In genomic region chr17:6713130-6713917, GRCh38 we compare ENCODE assay signal across 9 cellular contexts. TPM values are rescaled to one million over a fixed set of nuclear protein-coding genes. Genes with fewer than 3 reads are reported as not detected.
DNase-seq lines count a peak whose midpoint lies in the region; ATAC-seq and TF ChIP-seq lines count a peak whose summit lies in the region.
"Had no signal": no experiment of that assay in that cellular context is flagged by ENCODE, and none has a peak within 500 bp of the region (broad histone marks: within the 10 kb centered on the region; RNA-seq: fewer than 3 reads in every experiment).

Gene SLC13A5 (minus strand): TSS chr17:6713369. CDS start chr17:6713333, 36 bp downstream.

- H3K9me3 Mint-ChIP-seq in stimulated activated naive B cell treated with anti-CD40 and anti-IgM and Interleukin-4, amounts not matched to agents 10 μg/mL and 1 μg/mL and 100 μg/mL, for 72 hours, result peaks cover 3 to 7% of the 10 kb centered on the region in 2 donors
- H3K9me3 Mint-ChIP-seq in activated T-helper 2 cell treated with anti-CD3 and anti-CD28 coated beads, Interferon-gamma antibody, Interleukin-2, Interleukin-4, amounts not matched to agents 10 μg/mL and 5 μg/mL and 100 μg/mL, durations not matched to agents 14 hours and 24 hours and 36 hours, result no peaks in the 10 kb centered on the region

- peak; percentile 41 for TF ChIP-seq CTCF in AG04450 (IDR thresholded peaks at IDR 0.05; ENCODE audit: low read depth, low read length)

- no peaks in the 10 kb centered on the region for H4K20me1 ChIP-seq in GM23248 (ENCODE audit: insufficient read depth)

- POLR2A ChIA-PET in AG04450 (lab: Yijun Ruan, JAX), result no interaction called here

- intact Hi-C loops in activated T-helper 2 cell treated with anti-CD3 and anti-CD28 coated beads, Interferon-gamma antibody, Interleukin-2, Interleukin-4, amounts not matched to agents 10 μg/mL and 5 μg/mL and 100 μg/mL, durations not matched to agents 14 hours and 24 hours and 36 hours (cut with micrococcal nuclease), result no loop called here

- CTCF ChIA-PET in AG04450 (lab: Charles Lee), result no interaction called here

- peaks cover 2 to 3% of the 10 kb centered on the region in 2 donors for H3K36me3 Mint-ChIP-seq in stimulated activated naive B cell treated with anti-CD40 and anti-IgM and Interleukin-4, amounts not matched to agents 10 μg/mL and 1 μg/mL and 100 μg/mL, for 72 hours
- no peaks in the 10 kb centered on the region for H3K36me3 Mint-ChIP-seq in activated T-helper 2 cell treated with anti-CD3 and anti-CD28 coated beads, Interferon-gamma antibody, Interleukin-2, Interleukin-4, amounts not matched to agents 10 μg/mL and 5 μg/mL and 100 μg/mL, durations not matched to agents 14 hours and 24 hours and 36 hours (ENCODE audit: low read depth)

- H3K27me3 ChIP-seq in AG04450 (ENCODE audit: control insufficient read depth, insufficient read depth, low read length), result peaks cover 39% of the 10 kb centered on the region
- peaks cover 31% of the 10 kb centered on the region for H3K27me3 ChIP-seq in GM23248 (replicated peaks; ENCODE audit: insufficient read depth)
- peaks cover 46% of the 10 kb centered on the region for H3K27me3 ChIP-seq in adipocyte (replicated peaks; ENCODE audit: control insufficient read depth, insufficient read depth, low read length)

- H3K9me3 ChIP-seq in AG04450 (ENCODE audit: control insufficient read depth, insufficient read depth, low read length) (peaks cover 9% of the 10 kb centered on the region), GM23248 (ENCODE audit: low read depth) (no peaks in the 10 kb centered on the region), adipocyte (ENCODE audit: control insufficient read depth, low read length) (peaks cover 13% of the 10 kb centered on the region)

- peak within 1 kb of the TSS; percentile 79 to 80 for H3K4me3 Mint-ChIP-seq in stimulated activated naive B cell treated with anti-CD40 and anti-IgM and Interleukin-4, amounts not matched to agents 10 μg/mL and 1 μg/mL and 100 μg/mL, for 72 hours
- H3K4me3 Mint-ChIP-seq in activated T-helper 2 cell treated with anti-CD3 and anti-CD28 coated beads, Interferon-gamma antibody, Interleukin-2, Interleukin-4, amounts not matched to agents 10 μg/mL and 5 μg/mL and 100 μg/mL, durations not matched to agents 14 hours and 24 hours and 36 hours (ENCODE audit: low read depth), result no peak within 1 kb of the TSS

- H3K4me1 Mint-ChIP-seq in stimulated activated naive B cell treated with anti-CD40 and anti-IgM and Interleukin-4, amounts not matched to agents 10 μg/mL and 1 μg/mL and 100 μg/mL, for 72 hours, result peaks cover 20 to 26% of the 10 kb centered on the region in 2 donors
- H3K4me1 Mint-ChIP-seq in activated T-helper 2 cell treated with anti-CD3 and anti-CD28 coated beads, Interferon-gamma antibody, Interleukin-2, Interleukin-4, amounts not matched to agents 10 μg/mL and 5 μg/mL and 100 μg/mL, durations not matched to agents 14 hours and 24 hours and 36 hours (ENCODE audit: low read depth), result peaks cover 2% of the 10 kb centered on the region

- H3K27ac Mint-ChIP-seq in stimulated activated naive B cell treated with anti-CD40 and anti-IgM and Interleukin-4, amounts not matched to agents 10 μg/mL and 1 μg/mL and 100 μg/mL, for 72 hours, result no peak within 1 kb of the TSS
- no peak within 1 kb of the TSS for H3K27ac Mint-ChIP-seq in activated T-helper 2 cell treated with anti-CD3 and anti-CD28 coated beads, Interferon-gamma antibody, Interleukin-2, Interleukin-4, amounts not matched to agents 10 μg/mL and 5 μg/mL and 100 μg/mL, durations not matched to agents 14 hours and 24 hours and 36 hours

- H3K9ac ChIP-seq in GM23248, result no peak within 1 kb of the TSS
- H3K9ac ChIP-seq in adipocyte (ENCODE audit: low read length), result no peak within 1 kb of the TSS

- no peaks in the 10 kb centered on the region for H3K79me2 ChIP-seq in GM23248 (ENCODE audit: insufficient read depth)

- H3K4me1 ChIP-seq in GM23248 (ENCODE audit: insufficient read depth) (no peaks in the 10 kb centered on the region), adipocyte (ENCODE audit: control insufficient read depth, insufficient read depth, low read length) (peaks cover 6% of the 10 kb centered on the region)

- H3K9me2 ChIP-seq in GM23248 (ENCODE audit: insufficient read depth), result no peaks in the 10 kb centered on the region

- ATAC-seq in stimulated activated naive B cell treated with anti-CD40 and anti-IgM and Interleukin-4, amounts not matched to agents 10 μg/mL and 1 μg/mL and 100 μg/mL, for 72 hours (replicated peaks), result peak; percentile 85
- ATAC-seq in HG03175 (IDR thresholded peaks at IDR 0.05; ENCODE audit: unreplicated experiment) (no peak), HG02973 (IDR thresholded peaks at IDR 0.05; ENCODE audit: unreplicated experiment) (no peak)

- no peaks in the 10 kb centered on the region for H3F3A ChIP-seq in GM23248 (ENCODE audit: insufficient read depth)

- H3K27ac ChIP-seq in AG04450 (ENCODE audit: low read depth, low read length) (no peak within 1 kb of the TSS), GM23248 (no peak within 1 kb of the TSS)

- H3K4me3 ChIP-seq in AG04450 (ENCODE audit: low read depth, low read length) (peak within 1 kb of the TSS; percentile 22; the same call in 1 of the 2 replicates), GM23248 (peak within 1 kb of the TSS; percentile 46), adipocyte (ENCODE audit: low read length) (no peak within 1 kb of the TSS)

- peak within 1 kb of the TSS; percentile 41 for H3K4me2 ChIP-seq in GM23248 (ENCODE audit: unreplicated experiment)

- H3K27me3 Mint-ChIP-seq in stimulated activated naive B cell treated with anti-CD40 and anti-IgM and Interleukin-4, amounts not matched to agents 10 μg/mL and 1 μg/mL and 100 μg/mL, for 72 hours, result peaks cover 72 to 87% of the 10 kb centered on the region in 2 donors
- peaks cover 57% of the 10 kb centered on the region for H3K27me3 Mint-ChIP-seq in activated T-helper 2 cell treated with anti-CD3 and anti-CD28 coated beads, Interferon-gamma antibody, Interleukin-2, Interleukin-4, amounts not matched to agents 10 μg/mL and 5 μg/mL and 100 μg/mL, durations not matched to agents 14 hours and 24 hours and 36 hours (ENCODE audit: low read depth)

- H3K36me3 ChIP-seq in GM23248 (ENCODE audit: low read depth) (no peaks in the 10 kb centered on the region), adipocyte (ENCODE audit: control insufficient read depth, insufficient read depth, low read length, severe bottlenecking) (no peaks in the 10 kb centered on the region)

- DNase-seq in AG04450 (ENCODE audit: low read depth, low spot score), result no peak
- DNase-seq in GM23248, result peak; percentile 59
- peak; percentile 36 for DNase-seq in adipocyte (ENCODE audit: low read depth)
- DNase-seq in hypothalamus (lab: John Stamatoyannopoulos, UW), result peak in 29 of 51 donors; percentile 5 to 71 (median 39)
- no peak for DNase-seq in stimulated activated naive B cell treated with anti-CD40 and anti-IgM and Interleukin-4, amounts not matched to agents 10 μg/mL and 1 μg/mL and 100 μg/mL, for 72 hours
- DNase-seq in activated T-helper 2 cell treated with anti-CD3 and anti-CD28 coated beads, Interferon-gamma antibody, Interleukin-2, Interleukin-4, amounts not matched to agents 10 μg/mL and 5 μg/mL and 100 μg/mL, durations not matched to agents 14 hours and 24 hours and 36 hours (ENCODE audit: low spot score), result no peak

- WGBS in GM23248 (ENCODE audit: low coverage in 1 of 2, low lambda C conversion rate in 2 of 2, missing lambda C conversion rate in 2 of 2), 2 experiments, result 4% methylated on average over 52 to 66 of the region's 71 CpGs

- in situ Hi-C loops in GM23248 (cut with MboI), result no loop called here

- peak within 1 kb of the TSS; percentile 45 for H2AFZ ChIP-seq in GM23248

RNA-seq across cellular contexts. Expression of gene SLC13A5, which starts in this region (rescaled TPM):
- polyA plus RNA-seq in AG04450 (2011; rRNA removed), result not detected in 2 replicates
- not detected in 2 replicates for polyA minus RNA-seq in AG04450 (2011; rRNA and poly(A)+ RNA removed)
- 0.76 TPM in 1 of 2 replicates, not detected in the other for total RNA-seq in GM23248 (2014; rRNA removed; shearing (Covaris generic))
- polyA plus RNA-seq in GM23248 (2016; fragmentation: Nextera tagmentation; extraction: Ambion mirVana), result not detected in 2 replicates
- not detected in 2 replicates for total RNA-seq in activated T-helper 2 cell treated with anti-CD3 and anti-CD28 coated beads, Interferon-gamma antibody, Interleukin-2, Interleukin-4, amounts not matched to agents 10 μg/mL and 5 μg/mL and 100 μg/mL, durations not matched to agents 14 hours and 24 hours and 36 hours
- total RNA-seq: epithelial cell of proximal tubule had no signal

Comparison
In these comparisons a context has a peak if more than half of its experiments do, and no peak if none do; other contexts are left out.
1. Peak in DNase-seq, H3K4me3 ChIP-seq and H3K4me2 ChIP-seq in GM23248; RNA of the gene not detected or under 1 TPM.
2. DNase-seq: peak in adipocyte (single experiment) and hypothalamus (29 of 51); none in AG04450 (single experiment), stimulated activated naive B cell treated with anti-CD40 and anti-IgM and Interleukin-4, amounts not matched to agents 10 μg/mL and 1 μg/mL and 100 μg/mL, for 72 hours (single experiment) and activated T-helper 2 cell treated with anti-CD3 and anti-CD28 coated beads, Interferon-gamma antibody, Interleukin-2, Interleukin-4, amounts not matched to agents 10 μg/mL and 5 μg/mL and 100 μg/mL, durations not matched to agents 14 hours and 24 hours and 36 hours (single experiment).
3. ATAC-seq: peak in stimulated activated naive B cell treated with anti-CD40 and anti-IgM and Interleukin-4, amounts not matched to agents 10 μg/mL and 1 μg/mL and 100 μg/mL, for 72 hours (2 of 2); none in HG03175 (single experiment) and HG02973 (single experiment).